In the genomic region with DNA sequence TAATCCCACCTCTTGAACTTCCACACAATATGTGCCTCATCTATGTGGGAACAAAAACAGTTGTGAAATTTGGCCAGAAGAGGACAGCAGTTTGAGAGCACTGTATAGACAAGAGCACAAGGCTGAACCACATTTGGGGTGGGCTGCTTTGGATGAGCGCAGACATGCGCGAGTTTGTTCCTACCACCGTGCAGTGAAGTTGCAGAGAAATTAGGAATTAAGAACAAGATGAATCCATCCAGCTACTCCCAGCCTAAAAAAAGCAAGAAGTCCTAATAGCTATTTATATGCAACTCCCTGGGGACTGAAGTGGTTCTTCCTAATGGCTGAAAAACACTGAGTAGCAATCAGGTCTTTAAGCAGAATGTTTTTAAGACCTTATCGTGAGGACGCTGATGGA, we compare ENCODE assay signal across 8 cellular contexts. TPM values are rescaled to one million over a fixed set of nuclear protein-coding genes. Genes with fewer than 3 reads are reported as not detected.
DNase-seq lines count a peak whose midpoint lies in the region; ATAC-seq and TF ChIP-seq lines count a peak whose summit lies in the region.

No MANE protein-coding gene starts in this region.

- H3K36me3 Mint-ChIP-seq in natural killer cell, result no peaks in the 10 kb centered on the region

- no peaks in the 10 kb centered on the region; the same call in 1 of the 2 replicates for H3F3A ChIP-seq in MM.1S (ENCODE audit: insufficient read depth, low read length)

- no peaks in the 10 kb centered on the region; the same call in 1 of the 2 replicates for H3K27me3 ChIP-seq in MM.1S (replicated peaks; ENCODE audit: insufficient read depth, low read length)

- H3K4me1 Mint-ChIP-seq in natural killer cell, result peaks cover 24 to 38% of the 10 kb centered on the region in 2 donors

- intact Hi-C loops in natural killer cell (cut with micrococcal nuclease), result loop anchor here (1.0 to 10.0 kb wide), 3 partner anchors 12 to 65 kb away; a partner anchor contains a TSS

- H3K4me1 ChIP-seq in MM.1S (ENCODE audit: low read length), result peaks cover 3% of the 10 kb centered on the region; the same call in 1 of the 2 replicates

- peak; percentile 61 for DNase-seq in DMS 273 (lab: John Stamatoyannopoulos, UW; ENCODE audit: unreplicated experiment)
- DNase-seq in MM.1S, result no peak
- no peak for DNase-seq in caudate nucleus (lab: John Stamatoyannopoulos, UW)
- DNase-seq in natural killer cell, result no peak
- DNase-seq in GF-D8 (lab: John Stamatoyannopoulos, UW), result no peak
- no peak for DNase-seq in COLO668 (lab: John Stamatoyannopoulos, UW; ENCODE audit: unreplicated experiment)

- no peak for ATAC-seq in natural killer cell
- no peak for ATAC-seq in GM18873 (IDR thresholded peaks at IDR 0.05; ENCODE audit: low FRiP score, unreplicated experiment)
- no peak for ATAC-seq in HG03439 (IDR thresholded peaks at IDR 0.05; ENCODE audit: unreplicated experiment)

- peak overlapping the region; percentile 78 to 84 for H3K27ac Mint-ChIP-seq in natural killer cell

- H3K4me3 Mint-ChIP-seq in natural killer cell, result peak overlapping the region; percentile 89

- no peaks in the 10 kb centered on the region for H3K9me2 ChIP-seq in MM.1S (replicated peaks; ENCODE audit: insufficient read depth, low read length)

- peaks cover 0 to 14% of the 10 kb centered on the region in 2 donors for H3K27me3 Mint-ChIP-seq in natural killer cell (ENCODE audit: low read depth in 2 of 2)

- peak overlapping the region; percentile 52 for H3K4me2 ChIP-seq in MM.1S (ENCODE audit: low read depth, low read length)

- H3K9me3 Mint-ChIP-seq in natural killer cell, result no peaks in the 10 kb centered on the region

- no peaks in the 10 kb centered on the region for H3K36me3 ChIP-seq in MM.1S (replicated peaks; ENCODE audit: insufficient read depth, low read length)

- no peaks in the 10 kb centered on the region for H3K79me2 ChIP-seq in MM.1S (ENCODE audit: low read length)

- H2AFZ ChIP-seq in MM.1S (ENCODE audit: low read length), result 0 out of 2 replicates have a peak overlapping the region, but pooled peaks have one; percentile 6

- no peak overlapping the region; the same call in 1 of the 2 replicates for H3K9ac ChIP-seq in MM.1S (ENCODE audit: low read length)

- TF ChIP-seq CTCF in MM.1S (IDR thresholded peaks at IDR 0.05; ENCODE audit: low read length) (no peak), natural killer cell (IDR thresholded peaks at IDR 0.05) (no peak)

- no peaks in the 10 kb centered on the region for H3K9me3 ChIP-seq in MM.1S (replicated peaks; ENCODE audit: insufficient read depth, low read length)

- H3K4me3 ChIP-seq in MM.1S (ENCODE audit: low read length), result peak overlapping the region; percentile 62

- H4K20me1 ChIP-seq in MM.1S (ENCODE audit: insufficient read depth, low read length), result no peaks in the 10 kb centered on the region

- H3K27ac ChIP-seq in MM.1S (ENCODE audit: low read length) (no peak overlapping the region), caudate nucleus (ENCODE audit: low read depth, low read length) (peak overlapping the region; percentile 37)

RNA-seq across cellular contexts. Expression of a gene that starts 1.0 kb away (rescaled TPM):
- 10 to 100 TPM; 55.6 to 89.8 (median 77.4) TPM for total RNA-seq in natural killer cell

RNA-seq across cellular contexts. Expression of a gene that starts 12.8 kb away (rescaled TPM):
- total RNA-seq in natural killer cell, result 10 to 100 TPM; 41.8 to 54.3 (median 53.9) TPM

RNA-seq across cellular contexts. Expression of a gene that starts 55.4 kb away (rescaled TPM):
- 10 to 100 TPM; 20.8 to 36.7 (median 27.0) TPM for total RNA-seq in natural killer cell
